In genomic region chr6:87718662-87719433, GRCh38 we compare ENCODE assay signal across 12 cellular contexts. TPM values are rescaled to one million over a fixed set of nuclear protein-coding genes. Genes with fewer than 3 reads are reported as not detected.
DNase-seq lines count a peak whose midpoint lies in the region; ATAC-seq and TF ChIP-seq lines count a peak whose summit lies in the region.
"Had no signal": no experiment of that assay in that cellular context is flagged by ENCODE, and none has a peak within 500 bp of the region (broad histone marks: within the 10 kb centered on the region; RNA-seq: fewer than 3 reads in every experiment).

No MANE protein-coding gene starts in this region.

- intact Hi-C loops in lower lobe of right lung (cut with DNase I), result no loop called here

- no peaks in the 10 kb centered on the region for H3K36me3 ChIP-seq in lower lobe of right lung
- H3K36me3 ChIP-seq: colonic mucosa had no signal

- ATAC-seq in lower lobe of right lung, result peak; percentile 86 to 89
- ATAC-seq in GM18909 (IDR thresholded peaks at IDR 0.05; ENCODE audit: poor library complexity, unreplicated experiment), result no peak

- peak overlapping the region; percentile 66 for H3K27ac ChIP-seq in lower lobe of right lung
- H3K27ac ChIP-seq: colonic mucosa, VCaP had no signal

- TF ChIP-seq CTCF in AG10803 (conservative IDR thresholded peaks at IDR 0.05; ENCODE audit: low read length) (no peak), lower lobe of right lung (IDR thresholded peaks at IDR 0.05) (no peak)

- H3K4me3 ChIP-seq in AG10803 (ENCODE audit: low read length) (no peak overlapping the region), lower lobe of right lung (no peak overlapping the region)
- H3K4me3 ChIP-seq: colonic mucosa had no signal

- H3K4me1 ChIP-seq in lower lobe of right lung, result peaks cover 29% of the 10 kb centered on the region
- H3K4me1 ChIP-seq: colonic mucosa had no signal

- H3K9me3 ChIP-seq in lower lobe of right lung, result no peaks in the 10 kb centered on the region
- H3K9me3 ChIP-seq: colonic mucosa had no signal

- DNase-seq in AG10803 (ENCODE audit: low read depth) (peak; percentile 35), Kasumi-1 (lab: John Stamatoyannopoulos, UW) (peak; percentile 68 to 76), amniotic epithelial cell (ENCODE audit: low read depth) (peak; percentile 81), lower lobe of right lung (no peak), HuH-7.5 (ENCODE audit: low spot score) (no peak), cerebellar cortex (ENCODE audit: low spot score) (no peak), GM19238 (ENCODE audit: insufficient read length, low spot score) (no peak)
- DNase-seq: activated effector memory CD4-positive, alpha-beta T cell treated with Interleukin-2 at 50 U/mL for 16 hours; colonic mucosa; NCI-H187 treated with DMSO at 0.1 percent for 48 hours had no signal

- no peaks in the 10 kb centered on the region for H3K27me3 ChIP-seq in lower lobe of right lung (ENCODE audit: low read depth)
- H3K27me3 ChIP-seq: colonic mucosa had no signal

RNA-seq across cellular contexts. Expression of gene AKIRIN2, which starts 16.8 kb away (rescaled TPM):
- total RNA-seq in lower lobe of right lung, result 67.6 TPM

Comparison
In these comparisons a context has a peak if more than half of its experiments do, and no peak if none do; other contexts are left out.
1. DNase-seq: peak in AG10803 (single experiment), Kasumi-1 (2 of 2) and amniotic epithelial cell (single experiment); none in lower lobe of right lung (single experiment), HuH-7.5 (single experiment), cerebellar cortex (single experiment) and GM19238 (single experiment).